8 cellular contexts compared by ENCODE assay signal in the genomic region with DNA sequence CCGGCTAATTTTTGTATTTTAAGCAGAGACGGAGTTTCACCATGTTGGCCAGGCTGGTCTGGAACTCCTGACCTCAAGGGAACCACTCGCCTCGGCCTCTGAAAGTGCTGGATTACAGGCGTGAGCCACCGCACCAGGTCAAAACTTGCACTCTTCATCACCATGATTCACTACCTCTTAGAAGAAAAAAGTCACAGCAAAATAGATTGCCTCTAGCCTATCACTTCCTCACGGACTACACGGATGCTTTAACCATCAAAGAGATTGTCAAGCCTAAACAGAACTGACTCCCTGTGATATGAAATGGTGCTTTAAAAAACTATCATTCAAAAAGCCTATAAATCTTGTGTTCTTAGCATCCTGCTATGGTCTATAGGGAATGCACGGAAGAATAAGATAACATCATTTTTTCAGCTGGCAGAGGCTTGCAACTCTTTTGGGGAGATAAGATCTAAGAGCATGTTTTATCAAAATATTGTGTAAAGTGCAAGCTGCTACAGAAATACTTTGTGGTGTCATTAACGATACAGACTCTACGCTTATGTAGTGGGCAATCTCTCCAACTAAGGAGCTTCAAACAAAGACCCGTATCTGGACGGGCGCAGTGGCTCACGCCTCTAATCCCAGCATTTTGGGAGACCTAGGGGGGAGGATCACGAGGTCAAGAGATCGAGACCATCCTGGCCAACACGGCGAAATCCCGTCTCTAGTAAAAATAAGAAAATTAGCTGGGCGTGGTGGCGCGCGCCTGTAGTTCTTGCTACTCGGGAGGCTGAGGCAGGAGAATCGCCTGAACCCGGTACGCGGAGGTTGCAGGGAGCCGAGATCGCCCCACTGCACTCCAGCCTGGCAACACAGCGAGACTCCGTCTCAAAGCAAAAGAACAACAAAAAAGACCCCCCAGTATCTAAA. TPM values are rescaled to one million over a fixed set of nuclear protein-coding genes. Genes with fewer than 3 reads are reported as not detected.
A peak's percentile ranks its signal among the peaks of the same experiment; 100 is the strongest.
DNase-seq lines count a peak whose midpoint lies in the region; ATAC-seq, FAIRE-seq and TF ChIP-seq lines count a peak whose summit lies in the region.

No MANE protein-coding gene starts in this region.

- TF ChIP-seq CTCF in A549 (IDR thresholded peaks at IDR 0.05) = no peak
- TF ChIP-seq CTCF in astrocyte of the spinal cord (IDR thresholded peaks at IDR 0.05; ENCODE audit: low read depth, low read length) = no peak

- no peak for TF ChIP-seq RAD21 in A549 (conservative IDR thresholded peaks at IDR 0.05 in 1 of 2, IDR thresholded peaks at IDR 0.05 in 1 of 2)

- no peak overlapping the region for H2AK5ac ChIP-seq in mesenchymal stem cell (ENCODE audit: low read length, severe bottlenecking)

- H3K23ac ChIP-seq in mesenchymal stem cell (ENCODE audit: low read length in 2 of 2) = no peak overlapping the region

- CTCF ChIA-PET in A549 (lab: Yijun Ruan, JAX) = interaction anchor here (0.8 kb wide), 1 partner anchor 67 kb away, joined by 3 read pairs; no protein-coding TSS in a partner anchor

- H2BK15ac ChIP-seq in mesenchymal stem cell (ENCODE audit: low read depth, poor library complexity, severe bottlenecking) = peak overlapping the region; percentile 8

- H3K27me3 ChIP-seq in HUES48 (ENCODE audit: control insufficient read depth, insufficient read depth, low read length) (no peaks in the 10 kb centered on the region), mesenchymal stem cell (ENCODE audit: control insufficient read depth in 1 of 2, insufficient read depth in 1 of 2, low read length in 2 of 2) (no peaks in the 10 kb centered on the region)

- no peak overlapping the region for H3K4ac ChIP-seq in mesenchymal stem cell (ENCODE audit: low read depth in 1 of 2, low read length in 2 of 2)

- no peak overlapping the region for H2BK12ac ChIP-seq in mesenchymal stem cell (ENCODE audit: low read length in 2 of 2)

- TF ChIP-seq EP300 in A549 (IDR thresholded peaks at IDR 0.05) = no peak

- H3K18ac ChIP-seq in mesenchymal stem cell (ENCODE audit: low read depth in 1 of 2, low read length in 2 of 2) = no peak overlapping the region

- peaks cover 11% of the 10 kb centered on the region for H3K79me1 ChIP-seq in mesenchymal stem cell (replicated peaks; ENCODE audit: low read length, poor library complexity, severe bottlenecking)

- 23% methylated on average over 28 of the region's 33 CpGs for WGBS in A549 (ENCODE audit: missing lambda C conversion rate)
- 64% methylated on average over 28 of the region's 33 CpGs for WGBS in mesenchymal stem cell

- peak overlapping the region; percentile 69 for H3K4me2 ChIP-seq in A549
- H3K4me2 ChIP-seq in mesenchymal stem cell (ENCODE audit: low read length, poor library complexity, severe bottlenecking) = peak overlapping the region; percentile 64

- H3K9ac ChIP-seq in HUES48 (ENCODE audit: low read depth, low read length) (peak overlapping the region; percentile 89), mesenchymal stem cell (ENCODE audit: low read length) (peak overlapping the region; percentile 99)

- no peak for FAIRE-seq in A549 (lab: Jason Lieb, UNC)

- in situ Hi-C loops in astrocyte of the spinal cord (cut with HindIII; ENCODE audit: low sequenced_read_pairs) = no loop called here

- peak overlapping the region; percentile 80 to 89 for H3K27ac ChIP-seq in A549
- H3K27ac ChIP-seq in HUES48 (ENCODE audit: low read depth, low read length) = peak overlapping the region; percentile 91
- H3K27ac ChIP-seq in mesenchymal stem cell (ENCODE audit: low read length, poor library complexity, severe bottlenecking) = peak overlapping the region; percentile 85

- TF ChIP-seq POLR2A in A549 (IDR thresholded peaks at IDR 0.05; ENCODE audit: low read length) = no peak

- no peak overlapping the region for H3K14ac ChIP-seq in mesenchymal stem cell (ENCODE audit: low read length in 2 of 2)

- no peak for DNase-seq in A549 (ENCODE audit: low read depth in 1 of 2, low spot score in 1 of 2)
- no peak for DNase-seq in astrocyte of the spinal cord (ENCODE audit: low read depth, low spot score)
- peak; percentile 6 for DNase-seq in mesenchymal stem cell

- H3K4me1 ChIP-seq in A549 (peaks cover 18% of the 10 kb centered on the region), HUES48 (ENCODE audit: control insufficient read depth, insufficient read depth, low read length) (no peaks in the 10 kb centered on the region), mesenchymal stem cell (ENCODE audit: control insufficient read depth, insufficient read depth, low read depth, low read length) (peaks cover 8% of the 10 kb centered on the region)

- ATAC-seq in A549 (no peak), HG03196 (IDR thresholded peaks at IDR 0.05; ENCODE audit: unreplicated experiment) (no peak), HG03442 (IDR thresholded peaks at IDR 0.05; ENCODE audit: unreplicated experiment) (no peak), HG03520 (IDR thresholded peaks at IDR 0.05; ENCODE audit: unreplicated experiment) (no peak), HG03521 (IDR thresholded peaks at IDR 0.05; ENCODE audit: unreplicated experiment) (no peak)

- H4K91ac ChIP-seq in mesenchymal stem cell (ENCODE audit: low read length) = no peak overlapping the region

- peaks cover 25% of the 10 kb centered on the region for H3K36me3 ChIP-seq in HUES48 (ENCODE audit: control insufficient read depth, insufficient read depth, low read length)
- peaks cover 5 to 39% of the 10 kb centered on the region in 2 experiments for H3K36me3 ChIP-seq in mesenchymal stem cell (ENCODE audit: control insufficient read depth in 1 of 2, insufficient read depth in 2 of 2, low read depth in 1 of 2, low read length in 2 of 2)

- POLR2A ChIA-PET in A549 (lab: Yijun Ruan, JAX) = interaction anchor here (1.2 kb wide), 1 partner anchor 159 kb away, joined by 6 read pairs; the partner anchor contains the start of gene SCCPDH

- no peak overlapping the region for H2BK5ac ChIP-seq in mesenchymal stem cell (ENCODE audit: low read depth, low read length, poor library complexity, severe bottlenecking)

- H3K4me3 ChIP-seq in A549 = peak overlapping the region; percentile 70
- peak overlapping the region; percentile 96 for H3K4me3 ChIP-seq in HUES48 (ENCODE audit: low read depth, low read length)
- H3K4me3 ChIP-seq in astrocyte of the spinal cord (ENCODE audit: low read depth, low read length) = peak overlapping the region; percentile 78
- peak overlapping the region; percentile 89 to 96 for H3K4me3 ChIP-seq in mesenchymal stem cell (ENCODE audit: insufficient read depth in 1 of 2, low read depth in 1 of 2, low read length in 2 of 2)

- H2AFZ ChIP-seq in mesenchymal stem cell (ENCODE audit: low read depth, low read length) = peak overlapping the region; percentile 79

- no peak overlapping the region for H2BK120ac ChIP-seq in mesenchymal stem cell (ENCODE audit: low read depth, low read length)

- H3K9me3 ChIP-seq in A549 (no peaks in the 10 kb centered on the region), HUES48 (ENCODE audit: control insufficient read depth, insufficient read depth, low read length) (no peaks in the 10 kb centered on the region), mesenchymal stem cell (ENCODE audit: control insufficient read depth, low read length) (no peaks in the 10 kb centered on the region)

- H4K8ac ChIP-seq in mesenchymal stem cell (ENCODE audit: low read length) = no peak overlapping the region

TF ChIP-seq in A549, 52 proteins besides CTCF, POLR2A, EP300 and RAD21:
- TF ChIP-seq RCOR1 (IDR thresholded peaks at IDR 0.05; ENCODE audit: low read depth, low read length) (no peak), GATA3 (IDR thresholded peaks at IDR 0.05; ENCODE audit: borderline replicate concordance) (no peak), HOXB13 (CRISPR knock-in tag; IDR thresholded peaks at IDR 0.05; ENCODE audit: low read depth) (no peak), SMC3 (IDR thresholded peaks at IDR 0.05) (no peak), JUNB (IDR thresholded peaks at IDR 0.05) (no peak), ZFP36 (IDR thresholded peaks at IDR 0.05; ENCODE audit: borderline replicate concordance, partially characterized antibody) (no peak)

RNA-seq across cellular contexts. Expression of gene TFB2M, which starts 1.0 kb away (rescaled TPM):
- polyA plus RNA-seq in A549 (2011; rRNA removed) (36.7 and 59.9 TPM in 2 replicates), A549 (2017; fragmentation: RNase III; extraction: RNeasy Plus Mini Kit Qiagen cat#74134 plus additional on column Dnase treatment) (27.7 to 30.6 TPM (median 28.7 TPM) in 3 replicates)
- 18.1 and 20.2 TPM in 2 replicates for polyA plus RNA-seq in A549 (2012; cell fraction: cytosol; rRNA removed)
- 13.5 and 17.9 TPM in 2 replicates for polyA plus RNA-seq in A549 (2012; cell fraction: nucleus; rRNA removed)
- polyA minus RNA-seq in A549 (2011; rRNA and poly(A)+ RNA removed) = 7.5 and 9.0 TPM in 2 replicates
- 13.8 TPM for polyA plus RNA-seq in mesenchymal stem cell (2013, experiment 1 of 2)
- polyA plus RNA-seq in mesenchymal stem cell (2013, experiment 2 of 2) = 13.7 TPM

RNA-seq across cellular contexts. Expression of gene CNST, which starts 1.2 kb away (rescaled TPM):
- 19.8 and 23.0 TPM in 2 replicates for polyA plus RNA-seq in A549 (2011; rRNA removed)
- 4.4 and 5.2 TPM in 2 replicates for polyA plus RNA-seq in A549 (2012; cell fraction: cytosol; rRNA removed)
- 3.9 and 6.6 TPM in 2 replicates for polyA plus RNA-seq in A549 (2012; cell fraction: nucleus; rRNA removed)
- 7.3 to 7.9 TPM (median 7.5 TPM) in 3 replicates for polyA plus RNA-seq in A549 (2017; fragmentation: RNase III; extraction: RNeasy Plus Mini Kit Qiagen cat#74134 plus additional on column Dnase treatment)
- 20.5 and 39.5 TPM in 2 replicates for polyA minus RNA-seq in A549 (2011; rRNA and poly(A)+ RNA removed)
- polyA plus RNA-seq in mesenchymal stem cell (2013, experiment 1 of 2) = 8.8 TPM
- 9.2 TPM for polyA plus RNA-seq in mesenchymal stem cell (2013, experiment 2 of 2)

RNA-seq across cellular contexts. Expression of gene SMYD3, which starts 58.0 kb away (rescaled TPM):
- 31.3 and 35.2 TPM in 2 replicates for polyA plus RNA-seq in A549 (2011; rRNA removed)
- polyA plus RNA-seq in A549 (2012; cell fraction: cytosol; rRNA removed) = 17.2 and 19.2 TPM in 2 replicates
- polyA plus RNA-seq in A549 (2012; cell fraction: nucleus; rRNA removed) = 13.8 and 16.2 TPM in 2 replicates
- polyA plus RNA-seq in A549 (2017; fragmentation: RNase III; extraction: RNeasy Plus Mini Kit Qiagen cat#74134 plus additional on column Dnase treatment) = 16.7 to 18.7 TPM (median 18.2 TPM) in 3 replicates
- 34.9 and 39.6 TPM in 2 replicates for polyA minus RNA-seq in A549 (2011; rRNA and poly(A)+ RNA removed)
- 27.5 TPM for polyA plus RNA-seq in mesenchymal stem cell (2013, experiment 1 of 2)
- 32.5 TPM for polyA plus RNA-seq in mesenchymal stem cell (2013, experiment 2 of 2)
